ENCODE assay signal across 1 cellular context in genomic region chr14:67819563-67820411, GRCh38.
A peak's percentile ranks its signal among the peaks of the same experiment; 100 is the strongest.
TF ChIP-seq lines count a peak whose summit lies in the region.

TSS of gene RAD51B (plus strand) at chr14:67819779.

TF ChIP-seq in HepG2, 621 proteins besides CTCF, POLR2A, EP300 and RAD21 (continued from another document and continues in another):
- no peak for TF ChIP-seq MLXIP (CRISPR knock-in tag; IDR thresholded peaks at IDR 0.05; ENCODE audit: borderline replicate concordance)
- no peak for TF ChIP-seq HIVEP1 (CRISPR knock-in tag; IDR thresholded peaks at IDR 0.05)
- no peak for TF ChIP-seq DDIT3 (CRISPR knock-in tag; IDR thresholded peaks at IDR 0.05)
- peak; percentile 76; the same call in 1 of the 2 replicates for TF ChIP-seq SIN3A (IDR thresholded peaks at IDR 0.05; ENCODE audit: borderline replicate concordance, low read depth, low read length)
- TF ChIP-seq RORA (CRISPR knock-in tag; IDR thresholded peaks at IDR 0.05) = no peak
- no peak for TF ChIP-seq ZNF850 (CRISPR knock-in tag; conservative IDR thresholded peaks at IDR 0.05)
- no peak for TF ChIP-seq ZNF337 (CRISPR knock-in tag; IDR thresholded peaks at IDR 0.05; ENCODE audit: borderline replicate concordance, low read depth)
- TF ChIP-seq ZMYM4 (CRISPR knock-in tag; IDR thresholded peaks at IDR 0.05) = peak; percentile 29; the same call in 1 of the 2 replicates
- peak; percentile 50; the same call in 1 of the 2 replicates for TF ChIP-seq KDM2A (CRISPR knock-in tag; IDR thresholded peaks at IDR 0.05; ENCODE audit: borderline replicate concordance, low read depth)
- TF ChIP-seq ZNF549 (CRISPR knock-in tag; IDR thresholded peaks at IDR 0.05) = no peak
- peak; percentile 68; the same call in 1 of the 2 replicates for TF ChIP-seq YEATS2 (CRISPR knock-in tag; IDR thresholded peaks at IDR 0.05; ENCODE audit: borderline replicate concordance)
- TF ChIP-seq IRF2 (CRISPR knock-in tag; IDR thresholded peaks at IDR 0.05) = 0 out of 2 replicates have a peak, but pooled peaks have one; percentile 64
- TF ChIP-seq ZNF547 (CRISPR knock-in tag; IDR thresholded peaks at IDR 0.05) = no peak
- TF ChIP-seq SP4 (CRISPR knock-in tag; IDR thresholded peaks at IDR 0.05) = peak; percentile 57; the same call in 1 of the 2 replicates
- no peak for TF ChIP-seq FOXP4 (CRISPR knock-in tag; IDR thresholded peaks at IDR 0.05)
- TF ChIP-seq ZNF207 (IDR thresholded peaks at IDR 0.05; ENCODE audit: borderline replicate concordance) = no peak
- TF ChIP-seq MBD4 (IDR thresholded peaks at IDR 0.05; ENCODE audit: borderline replicate concordance, low read length) = no peak
- no peak for TF ChIP-seq STAT6 (CRISPR knock-in tag; IDR thresholded peaks at IDR 0.05; ENCODE audit: borderline replicate concordance)
- no peak for TF ChIP-seq ZMAT3 (CRISPR knock-in tag; conservative IDR thresholded peaks at IDR 0.05)
- no peak for TF ChIP-seq NFATC3 (CRISPR knock-in tag; IDR thresholded peaks at IDR 0.05)
- no peak for TF ChIP-seq ARNTL (CRISPR knock-in tag; IDR thresholded peaks at IDR 0.05)
- TF ChIP-seq POGZ (CRISPR knock-in tag; IDR thresholded peaks at IDR 0.05) = no peak
- TF ChIP-seq GABPA (IDR thresholded peaks at IDR 0.05; ENCODE audit: low read depth, low read length) = no peak
- TF ChIP-seq GABPA (CRISPR knock-in tag; IDR thresholded peaks at IDR 0.05; ENCODE audit: low read depth) = peak; percentile 62
- TF ChIP-seq ATF5 (CRISPR knock-in tag; IDR thresholded peaks at IDR 0.05; ENCODE audit: low read depth) = no peak
- no peak for TF ChIP-seq SCMH1 (CRISPR knock-in tag; IDR thresholded peaks at IDR 0.05; ENCODE audit: borderline replicate concordance)
- TF ChIP-seq SNAI1 (CRISPR knock-in tag; IDR thresholded peaks at IDR 0.05; ENCODE audit: borderline replicate concordance) = no peak
- TF ChIP-seq ZNF839 (CRISPR knock-in tag; IDR thresholded peaks at IDR 0.05; ENCODE audit: borderline replicate concordance) = no peak
- no peak for TF ChIP-seq ZNF546 (CRISPR knock-in tag; conservative IDR thresholded peaks at IDR 0.05)
- TF ChIP-seq ZNF468 (CRISPR knock-in tag; IDR thresholded peaks at IDR 0.05) = no peak
- no peak for TF ChIP-seq MATR3 (CRISPR knock-in tag; IDR thresholded peaks at IDR 0.05)
- TF ChIP-seq GATAD1 (CRISPR knock-in tag; IDR thresholded peaks at IDR 0.05) = peak; percentile 86
- peak; percentile 97 for TF ChIP-seq ZNF143 (CRISPR knock-in tag; IDR thresholded peaks at IDR 0.05)
- TF ChIP-seq SAP130 (CRISPR knock-in tag; IDR thresholded peaks at IDR 0.05; ENCODE audit: low read depth) = peak; percentile 75
- TF ChIP-seq ZKSCAN1 (IDR thresholded peaks at IDR 0.05; ENCODE audit: low read length) = no peak
- TF ChIP-seq HNF1B (CRISPR knock-in tag; IDR thresholded peaks at IDR 0.05) = peak; percentile 74
- peak; percentile 16; the same call in 1 of the 2 replicates for TF ChIP-seq ZFY (CRISPR knock-in tag; IDR thresholded peaks at IDR 0.05)
- no peak for TF ChIP-seq MYC (CRISPR knock-in tag; IDR thresholded peaks at IDR 0.05; ENCODE audit: borderline replicate concordance)
- no peak for TF ChIP-seq ZBTB3 (CRISPR knock-in tag; IDR thresholded peaks at IDR 0.05; ENCODE audit: borderline replicate concordance, low read depth)
- no peak for TF ChIP-seq ZBTB38 (CRISPR knock-in tag; IDR thresholded peaks at IDR 0.05)
- peak; percentile 84 for TF ChIP-seq ASH2L (IDR thresholded peaks at IDR 0.05; ENCODE audit: insufficient read length, low read depth, low read length)
- no peak for TF ChIP-seq CSRNP1 (CRISPR knock-in tag; IDR thresholded peaks at IDR 0.05)
- TF ChIP-seq ZNF816 (CRISPR knock-in tag; IDR thresholded peaks at IDR 0.05; ENCODE audit: borderline replicate concordance) = 0 out of 2 replicates have a peak, but pooled peaks have one; percentile 41
- no peak for TF ChIP-seq ZIK1 (CRISPR knock-in tag; IDR thresholded peaks at IDR 0.05; ENCODE audit: borderline replicate concordance, low read depth)
- TF ChIP-seq EZH2 (conservative IDR thresholded peaks at IDR 0.05; ENCODE audit: low read depth, low read length) = no peak
- peak; percentile 88 for TF ChIP-seq CREM (IDR thresholded peaks at IDR 0.05)
- no peak for TF ChIP-seq CREM (CRISPR knock-in tag; IDR thresholded peaks at IDR 0.05)
- no peak for TF ChIP-seq ZSCAN9 (CRISPR knock-in tag; IDR thresholded peaks at IDR 0.05; ENCODE audit: borderline replicate concordance)
- TF ChIP-seq HOMEZ (CRISPR knock-in tag; IDR thresholded peaks at IDR 0.05; ENCODE audit: low read depth) = 0 out of 2 replicates have a peak, but pooled peaks have one; percentile 12
- TF ChIP-seq ONECUT2 (CRISPR knock-in tag; IDR thresholded peaks at IDR 0.05) = no peak
- no peak for TF ChIP-seq ZBTB43 (CRISPR knock-in tag; conservative IDR thresholded peaks at IDR 0.05)
